In the genomic region with DNA sequence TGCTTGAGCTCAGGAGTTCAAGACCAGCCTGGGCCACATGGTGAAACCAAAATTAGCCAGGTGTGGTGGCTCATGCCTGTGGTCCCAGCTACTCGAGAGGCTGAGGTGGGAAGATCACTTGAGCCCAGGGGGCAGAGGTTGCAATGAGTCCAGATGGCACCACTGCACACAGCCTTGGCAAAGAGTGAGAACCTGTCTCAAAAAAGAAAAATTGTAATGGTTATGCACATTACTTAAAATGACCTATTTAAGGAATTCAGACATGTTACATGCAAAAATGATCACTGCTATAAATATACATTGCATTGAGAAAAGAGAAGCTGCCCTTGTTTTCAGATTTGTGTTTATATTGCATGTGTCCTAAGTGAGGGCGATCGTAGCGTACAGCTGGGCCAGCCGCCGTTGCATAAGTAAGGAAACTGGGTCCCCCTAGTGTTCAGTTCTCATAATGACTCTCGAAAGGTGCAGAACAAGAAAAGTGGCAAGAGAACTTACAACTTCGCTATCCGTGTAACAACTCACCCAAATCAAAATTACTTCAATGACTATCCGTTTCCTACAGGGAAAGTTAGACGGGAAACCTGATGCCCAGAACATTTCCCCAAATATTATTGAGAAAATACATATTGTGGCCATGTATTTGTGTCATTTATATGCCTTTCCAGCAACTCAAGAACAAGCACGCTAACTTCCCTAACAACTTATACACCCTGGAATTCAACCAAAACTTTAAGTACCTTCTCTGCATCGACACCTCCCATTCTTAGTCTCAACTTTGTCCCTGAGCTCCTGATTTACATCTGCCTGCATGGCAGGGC, we compare ENCODE assay signal across 8 cellular contexts. TPM values are rescaled to one million over a fixed set of nuclear protein-coding genes. Genes with fewer than 3 reads are reported as not detected.
DNase-seq lines count a peak whose midpoint lies in the region; ATAC-seq and TF ChIP-seq lines count a peak whose summit lies in the region.
"Not testable (repeated sequence)": the region's sequence is repeated elsewhere in the genome, so short reads cannot be mapped to it uniquely, and the experiment has no call there.

No MANE protein-coding gene starts in this region.

- peaks cover 45% of the 10 kb centered on the region for H3K36me3 ChIP-seq in DOHH2 (ENCODE audit: control insufficient read depth, low read length)
- not testable (repeated sequence) for H3K36me3 ChIP-seq in SJCRH30, transverse colon

- peak overlapping the region; percentile 2 to 82 for H3K27ac Mint-ChIP-seq in natural killer cell

- not testable (repeated sequence) for H4K20me1 ChIP-seq in DOHH2 (ENCODE audit: control insufficient read depth, insufficient read depth, low read depth, low read length)

- not testable (repeated sequence) for TF ChIP-seq EP300 in transverse colon (IDR thresholded peaks at IDR 0.05; ENCODE audit: low read depth)

- not testable (repeated sequence) for H3K27me3 ChIP-seq in DOHH2 (ENCODE audit: control insufficient read depth, low read length); SJCRH30; transverse colon

- H3K4me1 Mint-ChIP-seq in natural killer cell: peaks cover 23 to 26% of the 10 kb centered on the region in 2 donors

- TF ChIP-seq CTCF in DOHH2 (IDR thresholded peaks at IDR 0.05; ENCODE audit: low read depth, low read length, poor library complexity, severe bottlenecking) (peak; percentile 65), HFF-Myc (IDR thresholded peaks at IDR 0.05; ENCODE audit: low read depth, low read length, missing control alignments) (peak; percentile 61), foreskin fibroblast (IDR thresholded peaks at IDR 0.05; ENCODE audit: low read depth, low read length) (peak; percentile 42), natural killer cell (IDR thresholded peaks at IDR 0.05) (peak; percentile 78), transverse colon (IDR thresholded peaks at IDR 0.05) (peak; percentile 67 to 84 (median 71))

- H3K4me3 ChIP-seq in DOHH2 (ENCODE audit: low read length) (peak overlapping the region; percentile 65), SJCRH30 (peak overlapping the region; percentile 33), transverse colon (peak overlapping the region in 1 of 4 donors; percentile 21)
- not testable (repeated sequence) for H3K4me3 ChIP-seq in HFF-Myc (replicated peaks; ENCODE audit: low read depth, low read length); foreskin fibroblast (ENCODE audit: low read depth in 1 of 2, low read length in 2 of 2)

- H3F3A ChIP-seq in DOHH2 (ENCODE audit: control insufficient read depth, insufficient read depth): peaks cover 41% of the 10 kb centered on the region

- H3K27me3 Mint-ChIP-seq in natural killer cell (ENCODE audit: low read depth in 2 of 2): not testable (repeated sequence)

- H3K27ac ChIP-seq in DOHH2 (ENCODE audit: low read depth, low read length) (peak overlapping the region; percentile 94), transverse colon (peak overlapping the region in 3 of 4 donors; percentile 19 to 55 (median 43))
- not testable (repeated sequence) for H3K27ac ChIP-seq in SJCRH30

- H3K9me3 ChIP-seq in DOHH2 (ENCODE audit: control insufficient read depth, insufficient read depth, low read length); SJCRH30 (replicated peaks); transverse colon: not testable (repeated sequence)

- not testable (repeated sequence) for TF ChIP-seq POLR2A in transverse colon (IDR thresholded peaks at IDR 0.05)

- peaks cover 73% of the 10 kb centered on the region for H3K79me2 ChIP-seq in DOHH2 (ENCODE audit: control insufficient read depth, low read length)

- not testable (repeated sequence) for H3K9me2 ChIP-seq in DOHH2 (replicated peaks; ENCODE audit: control insufficient read depth, low read length)

- H3K9me3 Mint-ChIP-seq in natural killer cell: not testable (repeated sequence)

- ATAC-seq in natural killer cell: peak; percentile 27 to 60 (median 41)

- WGBS in transverse colon (ENCODE audit: low coverage in 1 of 2), 2 donors: 2 to 8% methylated on average over 4 to 13 of the region's 13 CpGs

- H3K4me3 Mint-ChIP-seq in natural killer cell: not testable (repeated sequence)

- in situ Hi-C loops in transverse colon (cut with MboI; ENCODE audit: low pct_ligation_motif_present in 1 of 4, low pct_unique_long_range_greater_than_20kb in 1 of 4, low sequenced_read_pairs in 3 of 4): loop anchor here (10.0 to 25.0 kb wide), 3 partner anchors 143 to 176 kb away; partner anchors contain the start of gene RGS9 (in 2 of the 4)

- peak overlapping the region; percentile 82 for H3K4me2 ChIP-seq in DOHH2 (ENCODE audit: low read length)

- DNase-seq in HFF-Myc (ENCODE audit: extremely low read depth, low read depth): peak; percentile 31
- peak; percentile 51 for DNase-seq in NCI-H146 treated with DMSO at 0.1 percent for 48 hours (lab: John Stamatoyannopoulos, UW; ENCODE audit: unreplicated experiment)
- peak; percentile 72 to 78 for DNase-seq in SJCRH30
- DNase-seq in activated naive CD4-positive, alpha-beta T cell treated with anti-CD3 and anti-CD28 coated beads, Interleukin-2, amount 50 U/mL, for 16 hours: peak; percentile 31
- DNase-seq in foreskin fibroblast: peak; percentile 35 to 81
- not testable (repeated sequence) for DNase-seq in natural killer cell
- DNase-seq in transverse colon: peak; percentile 65

- intact Hi-C loops in natural killer cell (cut with micrococcal nuclease): loop anchor here (5.0 kb wide), 2 partner anchors 39 to 184 kb away; no protein-coding TSS in a partner anchor
- intact Hi-C loops in transverse colon (cut with DNase I; ENCODE audit: low total_unique reads): not testable (repeated sequence)

- H3K4me1 ChIP-seq in DOHH2 (ENCODE audit: control insufficient read depth, low read length): peaks cover 75% of the 10 kb centered on the region
- not testable (repeated sequence) for H3K4me1 ChIP-seq in SJCRH30
- peaks cover 6 to 28% (median 13%) of the 10 kb centered on the region in 4 donors for H3K4me1 ChIP-seq in transverse colon

- not testable (repeated sequence) for H3K36me3 Mint-ChIP-seq in natural killer cell

RNA-seq across cellular contexts. Expression of gene LRRC37A3, which starts 42.5 kb away (rescaled TPM):
- 3.7 and 4.4 TPM in 2 replicates for total RNA-seq in SJCRH30 (2014; rRNA removed; shearing (Covaris generic))
- total RNA-seq in natural killer cell (10 to 100 TPM in 2 of 3 donors, 1 to 10 TPM in 1; 7.8 to 22.7 (median 10.5) TPM), transverse colon (1 to 10 TPM in 3 of 4 donors, under 1 TPM in 1; 0.37 to 5.2 (median 4.7) TPM)
